In the genomic region with DNA sequence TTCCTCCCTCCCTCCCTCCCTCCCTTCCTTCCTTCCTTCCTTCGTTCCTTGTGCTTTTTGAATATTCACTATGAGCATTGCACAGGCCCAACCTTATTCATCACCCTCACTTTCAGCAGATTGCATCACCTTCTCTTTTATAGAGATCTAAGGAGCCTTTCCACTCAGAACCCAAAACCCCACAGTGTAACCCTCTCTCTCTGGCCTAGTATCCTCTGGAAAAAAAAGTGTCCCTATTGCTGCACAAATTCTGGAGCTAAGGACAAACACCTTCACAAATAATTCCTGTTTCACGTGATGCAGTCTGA, we compare ENCODE assay signal across 19 cellular contexts. TPM values are rescaled to one million over a fixed set of nuclear protein-coding genes. Genes with fewer than 3 reads are reported as not detected.
"Had no signal": no experiment of that assay in that cellular context is flagged by ENCODE, and none has a peak within 500 bp of the region (broad histone marks: within the 10 kb centered on the region; RNA-seq: fewer than 3 reads in every experiment).

No MANE protein-coding gene starts in this region.

- ATAC-seq: activated CD8-positive, alpha-beta memory T cell treated with anti-CD3 and anti-CD28 coated beads, Interleukin-2, amount 10 ng/mL, durations not matched to agents 7 days and 5 days; natural killer cell treated with Interleukin-12 subunit alpha and Interleukin-12 subunit beta and Interleukin-15 and Interleukin-18, amount 100 ng/mL, for 72 hours had no signal

- DNase-seq: activated CD4-positive, alpha-beta memory T cell treated with anti-CD3 and anti-CD28 coated beads for 36 hours; activated CD8-positive, alpha-beta memory T cell treated with anti-CD3 and anti-CD28 coated beads, Interleukin-2, amount 10 ng/mL, durations not matched to agents 7 days and 5 days; activated naive CD4-positive, alpha-beta T cell treated with anti-CD3 and anti-CD28 coated beads, Interleukin-2, amount 10 ng/mL, durations not matched to agents 7 days and 5 days; activated T-cell treated with anti-CD3 and anti-CD28 coated beads, Interleukin-2, amount 50 U/mL, for 1 hour; nucleus accumbens; posterior cingulate gyrus; stimulated activated CD4-positive, alpha-beta T cell treated with anti-CD3 and anti-CD28 coated beads, Interleukin-15, amount 100 ng/mL, for 24 hours; stimulated activated CD4-positive, alpha-beta T cell treated with anti-CD3 and anti-CD28 coated beads, Interleukin-4, amount 100 ng/mL, for 1 hour; stimulated activated naive CD4-positive, alpha-beta T cell; T1000; transverse colon had no signal

- H3K4me3 ChIP-seq: transverse colon, vagina had no signal

RNA-seq across cellular contexts. Expression of gene OR10J5, which starts 25.6 kb away (rescaled TPM):
- total RNA-seq: activated CD4-positive, alpha-beta memory T cell treated with anti-CD3 and anti-CD28 coated beads for 36 hours; activated CD8-positive, alpha-beta memory T cell treated with anti-CD3 and anti-CD28 coated beads, Interleukin-2, amount 10 ng/mL, durations not matched to agents 7 days and 5 days; astrocyte; chondrocyte; dermis microvascular lymphatic vessel endothelial cell; lower leg skin; mesenteric fat pad; natural killer cell treated with Interleukin-12 subunit alpha and Interleukin-12 subunit beta and Interleukin-15 and Interleukin-18, amount 100 ng/mL, for 72 hours; skeletal muscle tissue; transverse colon; vagina had no signal
